ENCODE assay signal across 13 cellular contexts in the genomic region with DNA sequence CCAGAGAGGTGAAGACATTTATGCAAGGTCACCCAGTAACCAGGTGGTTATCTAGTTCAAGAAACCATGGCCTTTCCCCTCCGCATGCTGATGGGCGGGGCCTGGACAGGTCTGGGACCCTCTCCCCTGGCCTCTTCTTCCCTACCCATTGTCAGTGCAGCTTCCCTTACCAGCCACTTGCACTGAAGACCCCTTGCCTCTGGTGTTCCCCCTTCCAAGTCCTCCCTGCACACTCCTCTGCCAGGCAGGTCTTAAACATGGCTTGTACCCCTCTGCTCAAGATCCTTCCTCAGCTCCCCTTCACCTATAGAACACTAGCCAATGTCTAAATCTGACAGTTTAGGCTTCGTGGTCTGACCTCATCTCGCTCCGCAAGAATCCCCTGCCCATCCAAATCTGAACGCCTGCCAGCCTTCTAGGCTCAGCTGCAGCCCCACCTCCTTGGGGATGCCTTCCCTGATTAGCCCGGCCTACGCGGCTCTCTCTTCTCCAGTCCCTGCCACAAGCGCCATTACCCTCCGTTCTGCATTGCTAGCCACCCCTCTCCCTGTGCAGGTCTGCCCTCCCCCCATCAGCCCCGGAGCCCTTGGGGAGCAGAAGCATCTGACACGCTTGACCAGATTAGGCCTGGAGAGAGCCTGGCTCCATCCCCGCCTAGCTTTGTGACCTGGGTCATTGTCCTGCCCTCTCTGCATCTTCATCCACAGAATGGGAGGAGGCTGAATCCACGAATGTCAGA.
DNase-seq lines count a peak whose midpoint lies in the region; ATAC-seq and TF ChIP-seq lines count a peak whose summit lies in the region.
"Had no signal": no experiment of that assay in that cellular context is flagged by ENCODE, and none has a peak within 500 bp of the region (broad histone marks: within the 10 kb centered on the region; RNA-seq: fewer than 3 reads in every experiment).

No MANE protein-coding gene starts in this region.

- peak overlapping the region; percentile 34 for H3K27ac ChIP-seq in cingulate gyrus (ENCODE audit: low read depth, low read length)
- no peak overlapping the region for H3K27ac ChIP-seq in aorta (ENCODE audit: low read depth in 1 of 2, low read length in 2 of 2)
- H3K27ac ChIP-seq in testis = no peak overlapping the region
- H3K27ac ChIP-seq: heart left ventricle had no signal

- no peaks in the 10 kb centered on the region for H3K27me3 ChIP-seq in aorta (ENCODE audit: control insufficient read depth in 1 of 2, insufficient read depth in 2 of 2, low read length in 1 of 2)
- H3K27me3 ChIP-seq in testis = no peaks in the 10 kb centered on the region
- H3K27me3 ChIP-seq: heart left ventricle had no signal

- DNase-seq in activated effector memory CD4-positive, alpha-beta T cell treated with anti-CD3 and anti-CD28 coated beads, Interleukin-2, amount 50 U/mL, for 16 hours = peak; percentile 45
- DNase-seq in activated effector memory CD4-positive, alpha-beta T cell treated with Interleukin-2 at 50 U/mL for 16 hours = no peak
- peak; percentile 49 for DNase-seq in medulla oblongata (ENCODE audit: extremely low spot score)
- peak in 1 of 2 donors; percentile 42 for DNase-seq in aorta
- no peak for DNase-seq in DMS 273 treated with DMSO at 0.1 percent for 48 hours (lab: John Stamatoyannopoulos, UW)
- no peak for DNase-seq in testis
- DNase-seq: effector memory CD4-positive, alpha-beta T cell; GDM1; NCI-H1436 treated with DMSO at 0.1 percent for 48 hours; PC-3 had no signal

- ATAC-seq in aorta (ENCODE audit: low FRiP score) = peak; percentile 34
- ATAC-seq in GM18867 (IDR thresholded peaks at IDR 0.05; ENCODE audit: unreplicated experiment) = no peak
- ATAC-seq: heart left ventricle, PC-3 had no signal

- intact Hi-C loops in aorta (cut with DNase I) (no loop called here), testis (cut with DNase I; ENCODE audit: low total_unique reads) (no loop called here)

- H3K4me3 ChIP-seq in aorta (ENCODE audit: low read length in 2 of 2) = no peak overlapping the region
- no peak overlapping the region for H3K4me3 ChIP-seq in testis
- H3K4me3 ChIP-seq: heart left ventricle had no signal

- WGBS in aorta, 2 donors = 29 to 30% methylated on average over 15 of the region's 15 CpGs
- WGBS in testis, 2 donors = 74 to 80% methylated on average over 15 of the region's 15 CpGs

- H3K36me3 ChIP-seq in aorta (ENCODE audit: control insufficient read depth in 1 of 2, insufficient read depth in 2 of 2, low read length in 1 of 2) (no peaks in the 10 kb centered on the region), testis (ENCODE audit: low read depth, missing control alignments) (no peaks in the 10 kb centered on the region)
- H3K36me3 ChIP-seq: heart left ventricle had no signal

- H3K4me1 ChIP-seq in aorta (ENCODE audit: control insufficient read depth in 1 of 2, insufficient read depth in 2 of 2, low read length in 2 of 2) = no peaks in the 10 kb centered on the region
- H3K4me1 ChIP-seq in testis = peaks cover 9% of the 10 kb centered on the region
- H3K4me1 ChIP-seq: heart left ventricle had no signal

- TF ChIP-seq CTCF in testis (IDR thresholded peaks at IDR 0.05) = no peak

- H3K9me3 ChIP-seq in aorta (ENCODE audit: control insufficient read depth, low read length) (no peaks in the 10 kb centered on the region), testis (no peaks in the 10 kb centered on the region)
- H3K9me3 ChIP-seq: heart left ventricle had no signal

- TF ChIP-seq POLR2A in testis (IDR thresholded peaks at IDR 0.05) = no peak

Comparison
In these comparisons a context has a peak if more than half of its experiments do, and no peak if none do; other contexts are left out.
1. DNase-seq: peak in activated effector memory CD4-positive, alpha-beta T cell treated with anti-CD3 and anti-CD28 coated beads, Interleukin-2, amount 50 U/mL, for 16 hours (single experiment) and medulla oblongata (single experiment); none in activated effector memory CD4-positive, alpha-beta T cell treated with Interleukin-2 at 50 U/mL for 16 hours (single experiment), DMS 273 treated with DMSO at 0.1 percent for 48 hours (single experiment) and testis (single experiment).